24 cellular contexts compared by ENCODE assay signal in genomic region chr13:73900591-73900990, GRCh38.
"Had no signal": no experiment of that assay in that cellular context is flagged by ENCODE, and none has a peak within 500 bp of the region (broad histone marks: within the 10 kb centered on the region; RNA-seq: fewer than 3 reads in every experiment).

No MANE protein-coding gene starts in this region.

- H3K36me3 ChIP-seq: right lobe of liver, spleen, tibial artery, upper lobe of left lung, uterus had no signal

- H3K27me3 Mint-ChIP-seq: dendritic cell treated with granulocyte-macrophage colony-stimulating factor and Interleukin-4, amounts not matched to agents 40 ng/mL and 50 ng/mL, for 4 days; naive B cell; stimulated activated memory B cell treated with anti-CD40 and anti-IgM and Interleukin-4, amounts not matched to agents 10 μg/mL and 1 μg/mL and 100 μg/mL, for 72 hours; stimulated activated naive CD8-positive, alpha-beta T cell treated with anti-CD3 and anti-CD28 coated beads, Interleukin-15, Interleukin-2, amounts not matched to agents 100 ng/mL and 50 ng/mL, for 24 hours had no signal

- ATAC-seq: left colon; left ventricle myocardium superior; psoas muscle; right lobe of liver; stimulated activated memory B cell treated with anti-CD40 and anti-IgM and Interleukin-4, amounts not matched to agents 10 μg/mL and 1 μg/mL and 100 μg/mL, for 72 hours had no signal

- H3K27ac Mint-ChIP-seq: dendritic cell treated with granulocyte-macrophage colony-stimulating factor and Interleukin-4, amounts not matched to agents 40 ng/mL and 50 ng/mL, for 4 days; stimulated activated memory B cell treated with anti-CD40 and anti-IgM and Interleukin-4, amounts not matched to agents 10 μg/mL and 1 μg/mL and 100 μg/mL, for 72 hours; stimulated activated naive CD8-positive, alpha-beta T cell treated with anti-CD3 and anti-CD28 coated beads, Interleukin-15, Interleukin-2, amounts not matched to agents 100 ng/mL and 50 ng/mL, for 24 hours had no signal

- DNase-seq: foreskin melanocyte; head of caudate nucleus; left colon; left ventricle myocardium superior; mesendoderm; naive B cell; occipital lobe; psoas muscle; retina; right lobe of liver; spleen; stimulated activated CD4-positive, alpha-beta T cell treated with anti-CD3 and anti-CD28 coated beads, Interleukin-15, amount 100 ng/mL, for 24 hours; stimulated activated CD4-positive, alpha-beta T cell treated with anti-CD3 and anti-CD28 coated beads, Interleukin-1b, Interleukin-23, amount 100 ng/mL, for 48 hours; stimulated activated CD4-positive, alpha-beta T cell treated with anti-CD3 and anti-CD28 coated beads, Interleukin-4, amount 100 ng/mL, for 24 hours; tibial artery; upper lobe of left lung; uterus had no signal

- H3K9ac ChIP-seq: parathyroid adenoma had no signal

- H3K27me3 ChIP-seq: hepatocyte, right lobe of liver, spleen, tibial artery, upper lobe of left lung, uterus had no signal

- H3K36me3 Mint-ChIP-seq: naive B cell had no signal

- H3K27ac ChIP-seq: hepatocyte, parathyroid adenoma, psoas muscle, right lobe of liver, spleen, tibial artery, upper lobe of left lung, uterus had no signal

- FAIRE-seq: colon had no signal

- H3K4me1 ChIP-seq: parathyroid adenoma, psoas muscle, right lobe of liver, upper lobe of left lung, uterus had no signal

- H3K4me3 ChIP-seq: hepatocyte, psoas muscle, right lobe of liver, spleen, tibial artery, upper lobe of left lung, uterus had no signal

- H3K4me2 ChIP-seq: hepatocyte had no signal

- H2AFZ ChIP-seq: hepatocyte, parathyroid adenoma had no signal

- H3K4me3 Mint-ChIP-seq: dendritic cell treated with granulocyte-macrophage colony-stimulating factor and Interleukin-4, amounts not matched to agents 40 ng/mL and 50 ng/mL, for 4 days; naive B cell; nephron; stimulated activated memory B cell treated with anti-CD40 and anti-IgM and Interleukin-4, amounts not matched to agents 10 μg/mL and 1 μg/mL and 100 μg/mL, for 72 hours; stimulated activated naive CD8-positive, alpha-beta T cell treated with anti-CD3 and anti-CD28 coated beads, Interleukin-15, Interleukin-2, amounts not matched to agents 100 ng/mL and 50 ng/mL, for 24 hours had no signal

- H3K9me3 ChIP-seq: psoas muscle, right lobe of liver, spleen, tibial artery, upper lobe of left lung, uterus had no signal

- H3K9me3 Mint-ChIP-seq: dendritic cell treated with granulocyte-macrophage colony-stimulating factor and Interleukin-4, amounts not matched to agents 40 ng/mL and 50 ng/mL, for 4 days; naive B cell; nephron; stimulated activated memory B cell treated with anti-CD40 and anti-IgM and Interleukin-4, amounts not matched to agents 10 μg/mL and 1 μg/mL and 100 μg/mL, for 72 hours; stimulated activated naive CD8-positive, alpha-beta T cell treated with anti-CD3 and anti-CD28 coated beads, Interleukin-15, Interleukin-2, amounts not matched to agents 100 ng/mL and 50 ng/mL, for 24 hours had no signal
